Comparison of ENCODE assay signal across 32 cellular contexts in genomic region chr11:16744128-16744725, GRCh38. TPM values are rescaled to one million over a fixed set of nuclear protein-coding genes. Genes with fewer than 3 reads are reported as not detected.
A peak's percentile ranks its signal among the peaks of the same experiment; 100 is the strongest.
DNase-seq lines count a peak whose midpoint lies in the region; ATAC-seq, FAIRE-seq and TF ChIP-seq lines count a peak whose summit lies in the region.
"Had no signal": no experiment of that assay in that cellular context is flagged by ENCODE, and none has a peak within 500 bp of the region (broad histone marks: within the 10 kb centered on the region; RNA-seq: fewer than 3 reads in every experiment).

No MANE protein-coding gene starts in this region.

- TF ChIP-seq CTCF in IMR-90 (conservative IDR thresholded peaks at IDR 0.05; ENCODE audit: low read depth, low read length), result no peak
- TF ChIP-seq CTCF in GM12878 (IDR thresholded peaks at IDR 0.05 in 2 of 3, conservative IDR thresholded peaks at IDR 0.05 in 1 of 3; ENCODE audit: control insufficient read depth in 2 of 3, extremely low read depth in 1 of 3, insufficient read depth in 1 of 3, low read depth in 3 of 3, low read length in 3 of 3), result no peak
- TF ChIP-seq CTCF in neural crest cell (conservative IDR thresholded peaks at IDR 0.05), result no peak

- H2BK5ac ChIP-seq in IMR-90 (ENCODE audit: low read depth, low read length, poor library complexity, severe bottlenecking) (no peak overlapping the region), mesenchymal stem cell (ENCODE audit: low read depth, low read length, poor library complexity, severe bottlenecking) (no peak overlapping the region)

- WGBS in IMR-90 (ENCODE audit: extremely low coverage in 2 of 2, insufficient read length in 1 of 2), 2 experiments, result 100% methylated on average over 1 of the region's 5 CpGs; no CpG with 5 or more reads in 1 of the 2 experiments
- WGBS in GM12878 (ENCODE audit: insufficient coverage, insufficient replicate concordance, low lambda C conversion rate, missing lambda C conversion rate), result 97% methylated on average over 5 of the region's 5 CpGs
- WGBS in mesenchymal stem cell, result 93% methylated on average over 3 of the region's 5 CpGs

- no peak overlapping the region for H2BK120ac ChIP-seq in IMR-90 (ENCODE audit: low read depth, low read length)
- no peak overlapping the region for H2BK120ac ChIP-seq in mesenchymal stem cell (ENCODE audit: low read depth, low read length)

- peaks cover 35% of the 10 kb centered on the region for H3K4me1 Mint-ChIP-seq in activated T-cell treated with anti-CD3 and anti-CD28 coated beads, Interleukin-2, amount 50 U/mL, for 72 hours (ENCODE audit: low read depth)
- peaks cover 32% of the 10 kb centered on the region for H3K4me1 Mint-ChIP-seq in neural crest cell

- TF ChIP-seq RAD21 in IMR-90 (IDR thresholded peaks at IDR 0.05; ENCODE audit: low read length) (no peak), GM12878 (IDR thresholded peaks at IDR 0.05; ENCODE audit: insufficient read depth, low read depth, low read length) (no peak)

- H2BK15ac ChIP-seq in IMR-90 (ENCODE audit: low read depth, low read length), result no peak overlapping the region
- no peak overlapping the region for H2BK15ac ChIP-seq in mesenchymal stem cell (ENCODE audit: low read depth, poor library complexity, severe bottlenecking)

- H3K27ac Mint-ChIP-seq in activated T-cell treated with anti-CD3 and anti-CD28 coated beads, Interleukin-2, amount 50 U/mL, for 72 hours, result peak overlapping the region; percentile 86
- no peak overlapping the region for H3K27ac Mint-ChIP-seq in neural crest cell (ENCODE audit: unreplicated experiment)
- H3K27ac Mint-ChIP-seq: activated CD4-positive, alpha-beta memory T cell treated with anti-CD3 and anti-CD28 coated beads for 36 hours; H9; T-helper 1 cell treated with Interleukin-12 subunit alpha and Interleukin-12 subunit beta and Interleukin-4 antibody, amounts not matched to agents 30 μg/mL and 1 μg/mL, for 36 hours had no signal

- TF ChIP-seq EP300 in GM12878 (IDR thresholded peaks at IDR 0.05; ENCODE audit: borderline replicate concordance in 1 of 2, control insufficient read depth in 1 of 2, low read depth in 2 of 2, low read length in 2 of 2), result no peak

- H3K4me2 ChIP-seq in IMR-90 (ENCODE audit: low read depth, low read length) (no peak overlapping the region), GM12878 (ENCODE audit: control insufficient read depth, insufficient read depth) (peak overlapping the region; percentile 22; the same call in 1 of the 2 replicates), mesenchymal stem cell (ENCODE audit: low read length, poor library complexity, severe bottlenecking) (no peak overlapping the region)
- H3K4me2 ChIP-seq: SK-N-SH had no signal

- 0 out of 2 replicates have a peak, but pooled peaks cover 2% of the 10 kb centered on the region for H3K4me1 ChIP-seq in IMR-90 (ENCODE audit: control insufficient read depth, insufficient read depth, low read length)
- H3K4me1 ChIP-seq in GM12878 (ENCODE audit: control insufficient read depth, insufficient read depth, low read length), result peaks cover 4% of the 10 kb centered on the region; the same call in 1 of the 2 replicates
- H3K4me1 ChIP-seq in mesenchymal stem cell (ENCODE audit: control insufficient read depth, insufficient read depth, low read depth, low read length), result peaks cover 9% of the 10 kb centered on the region

- FAIRE-seq in GM12878 (lab: Jason Lieb, UNC), result no peak
- FAIRE-seq: GM12891, TTC549 had no signal

- peaks cover 58% of the 10 kb centered on the region for H3K79me2 ChIP-seq in GM12878 (ENCODE audit: control insufficient read depth, insufficient read depth, low read length)

- H3K27me3 Mint-ChIP-seq in activated T-cell treated with anti-CD3 and anti-CD28 coated beads, Interleukin-2, amount 50 U/mL, for 72 hours (ENCODE audit: low read depth), result no peaks in the 10 kb centered on the region
- no peaks in the 10 kb centered on the region for H3K27me3 Mint-ChIP-seq in neural crest cell (ENCODE audit: low read depth)
- H3K27me3 Mint-ChIP-seq: activated CD4-positive, alpha-beta memory T cell treated with anti-CD3 and anti-CD28 coated beads for 36 hours had no signal

- H3K79me1 ChIP-seq in IMR-90 (ENCODE audit: low read depth in 1 of 2, low read length in 2 of 2) (peaks cover 23 to 25% of the 10 kb centered on the region in 2 experiments), mesenchymal stem cell (replicated peaks; ENCODE audit: low read length, poor library complexity, severe bottlenecking) (peaks cover 4% of the 10 kb centered on the region)

- H3K27me3 ChIP-seq in IMR-90 (ENCODE audit: control insufficient read depth, insufficient read depth, low read length) (no peaks in the 10 kb centered on the region), GM12878 (replicated peaks in 1 of 2; ENCODE audit: control insufficient read depth in 2 of 2, insufficient read depth in 2 of 2, low read length in 1 of 2) (no peaks in the 10 kb centered on the region), mesenchymal stem cell (ENCODE audit: control insufficient read depth in 1 of 2, insufficient read depth in 1 of 2, low read length in 2 of 2) (no peaks in the 10 kb centered on the region)
- H3K27me3 ChIP-seq: brain microvascular endothelial cell, dorsolateral prefrontal cortex, esophagus squamous epithelium, foreskin keratinocyte, heart left ventricle, thyroid gland had no signal

- H3K27ac ChIP-seq in IMR-90 (ENCODE audit: insufficient read depth, low read length) (no peak overlapping the region), GM12878 (ENCODE audit: control insufficient read depth, insufficient read depth) (no peak overlapping the region), mesenchymal stem cell (ENCODE audit: low read length, poor library complexity, severe bottlenecking) (no peak overlapping the region)
- H3K27ac ChIP-seq: brain microvascular endothelial cell, dorsolateral prefrontal cortex, esophagus squamous epithelium, foreskin keratinocyte, heart left ventricle, lower lobe of right lung, parathyroid adenoma, thyroid gland had no signal

- no peak overlapping the region for H2BK20ac ChIP-seq in IMR-90 (ENCODE audit: low read depth, low read length)

- no peak overlapping the region for H3K14ac ChIP-seq in IMR-90 (replicated peaks; ENCODE audit: low read depth, low read length)
- H3K14ac ChIP-seq in mesenchymal stem cell (ENCODE audit: low read length in 2 of 2), result no peak overlapping the region

- no peak overlapping the region for H2AK5ac ChIP-seq in IMR-90 (ENCODE audit: low read depth, low read length)
- H2AK5ac ChIP-seq in mesenchymal stem cell (ENCODE audit: low read length, severe bottlenecking), result no peak overlapping the region

- H3K23ac ChIP-seq in IMR-90 (ENCODE audit: low read depth, low read length), result no peak overlapping the region
- no peak overlapping the region for H3K23ac ChIP-seq in mesenchymal stem cell (ENCODE audit: low read length in 2 of 2)

- peaks cover 0 to 1% of the 10 kb centered on the region in 2 donors for H3K9me3 Mint-ChIP-seq in activated T-cell treated with anti-CD3 and anti-CD28 coated beads, Interleukin-2, amount 50 U/mL, for 72 hours
- no peaks in the 10 kb centered on the region for H3K9me3 Mint-ChIP-seq in neural crest cell
- H3K9me3 Mint-ChIP-seq: activated CD4-positive, alpha-beta memory T cell treated with anti-CD3 and anti-CD28 coated beads for 36 hours; CD14-positive monocyte; T-helper 1 cell treated with Interleukin-12 subunit alpha and Interleukin-12 subunit beta and Interleukin-4 antibody, amounts not matched to agents 30 μg/mL and 1 μg/mL, for 36 hours had no signal

- CTCF ChIA-PET in IMR-90 (lab: Yijun Ruan, JAX), result no interaction called here
- CTCF ChIA-PET in GM12878 (lab: Yijun Ruan, JAX), result no interaction called here

- H4K5ac ChIP-seq in IMR-90 (ENCODE audit: low read depth, low read length), result no peak overlapping the region

- H3K36me3 ChIP-seq in IMR-90 (ENCODE audit: control insufficient read depth, insufficient read depth, low read length), result peaks cover 24% of the 10 kb centered on the region
- peaks cover 0 to 41% of the 10 kb centered on the region in 2 experiments for H3K36me3 ChIP-seq in GM12878 (ENCODE audit: control insufficient read depth in 2 of 2, insufficient read depth in 2 of 2, low read length in 1 of 2)
- peaks cover 14 to 63% of the 10 kb centered on the region in 2 experiments for H3K36me3 ChIP-seq in mesenchymal stem cell (ENCODE audit: control insufficient read depth in 1 of 2, insufficient read depth in 2 of 2, low read depth in 1 of 2, low read length in 2 of 2)

- TF ChIP-seq POLR2A in IMR-90 (IDR thresholded peaks at IDR 0.05; ENCODE audit: low read depth, low read length) (no peak), GM12878 (IDR thresholded peaks at IDR 0.05; ENCODE audit: low read depth, low read length) (no peak)

- SMC1A ChIA-PET in GM12878 (lab: Charles Lee; ENCODE audit: uncharacterized antibody, unreplicated experiment), result interaction anchor here (1.3 kb wide), 1 partner anchor 9 kb away, joined by 3 read pairs; no protein-coding TSS in a partner anchor

- H3K9ac ChIP-seq in IMR-90 (ENCODE audit: low read depth, low read length), result no peak overlapping the region
- H3K9ac ChIP-seq in GM12878 (ENCODE audit: control insufficient read depth, insufficient read depth, low read length), result no peak overlapping the region
- H3K9ac ChIP-seq in mesenchymal stem cell (ENCODE audit: low read length), result no peak overlapping the region
- H3K9ac ChIP-seq: parathyroid adenoma, SK-N-SH had no signal

- H4K91ac ChIP-seq in IMR-90 (ENCODE audit: insufficient read depth, low read depth, low read length) (no peak overlapping the region), mesenchymal stem cell (ENCODE audit: low read length) (no peak overlapping the region)

- ATAC-seq in activated T-cell treated with anti-CD3 and anti-CD28 coated beads, Interleukin-2, amount 50 U/mL, for 72 hours (replicated peaks in 1 of 2), result no peak
- ATAC-seq in IMR-90 (ENCODE audit: low read depth), result no peak
- no peak for ATAC-seq in GM12878
- ATAC-seq: foreskin keratinocyte, heart left ventricle, lower lobe of right lung, right cardiac atrium had no signal

- H3K4ac ChIP-seq in IMR-90 (ENCODE audit: low read depth, low read length) (no peak overlapping the region), mesenchymal stem cell (ENCODE audit: low read depth in 1 of 2, low read length in 2 of 2) (no peak overlapping the region)

- POLR2A ChIA-PET in IMR-90 (lab: Charles Lee; ENCODE audit: unreplicated experiment), result interaction anchor here (0.5 kb wide), 1 partner anchor 232 kb away, joined by 3 read pairs; no protein-coding TSS in a partner anchor
- POLR2A ChIA-PET in GM12878 (lab: Charles Lee), result no interaction called here

- peaks cover 3% of the 10 kb centered on the region; the same call in 1 of the 2 replicates for H3K9me1 ChIP-seq in IMR-90 (ENCODE audit: insufficient read depth, low read length)

- RAD21 ChIA-PET in GM12878 (lab: Charles Lee; ENCODE audit: unreplicated experiment), result no interaction called here

- H4K8ac ChIP-seq in IMR-90 (ENCODE audit: low read depth in 2 of 2, low read length in 2 of 2), result no peak overlapping the region
- H4K8ac ChIP-seq in mesenchymal stem cell (ENCODE audit: low read length), result no peak overlapping the region

- in situ Hi-C loops in IMR-90 (cut with MboI; ENCODE audit: low sequenced_read_pairs), result no loop called here
- in situ Hi-C loops in GM12878 (cut with MboI), result no loop called here

- no peak overlapping the region for H3K56ac ChIP-seq in IMR-90 (ENCODE audit: extremely low read depth, insufficient read depth, low read length)

- H3K4me3 ChIP-seq in IMR-90 (ENCODE audit: insufficient read depth, low read depth, low read length) (no peak overlapping the region), GM12878 (no peak overlapping the region), mesenchymal stem cell (ENCODE audit: insufficient read depth in 1 of 2, low read depth in 1 of 2, low read length in 2 of 2) (no peak overlapping the region)
- H3K4me3 ChIP-seq: esophagus squamous epithelium, heart left ventricle, lower lobe of right lung, thyroid gland had no signal

- no peak overlapping the region for H2BK12ac ChIP-seq in mesenchymal stem cell (ENCODE audit: low read length in 2 of 2)

- no peak overlapping the region for H2AK9ac ChIP-seq in IMR-90 (replicated peaks; ENCODE audit: low read depth, low read length, poor library complexity)

- dilution Hi-C loops in IMR-90 (cut with HindIII; ENCODE audit: low sequenced_read_pairs, unreplicated experiment), result no loop called here

- no peak overlapping the region for H2AFZ ChIP-seq in IMR-90 (replicated peaks; ENCODE audit: low read length, poor library complexity)
- H2AFZ ChIP-seq in GM12878 (ENCODE audit: control insufficient read depth, low read depth, low read length), result no peak overlapping the region
- H2AFZ ChIP-seq in mesenchymal stem cell (ENCODE audit: low read depth, low read length), result no peak overlapping the region
- H2AFZ ChIP-seq: parathyroid adenoma had no signal

- intact Hi-C loops in IMR-90 (cut with micrococcal nuclease) (no loop called here), GM12878 (cut with micrococcal nuclease; ENCODE audit: unreplicated experiment) (no loop called here)

- H3K36me3 Mint-ChIP-seq in activated T-cell treated with anti-CD3 and anti-CD28 coated beads, Interleukin-2, amount 50 U/mL, for 72 hours (ENCODE audit: insufficient read depth in 2 of 2), result peaks cover 3 to 40% of the 10 kb centered on the region in 2 donors
- H3K36me3 Mint-ChIP-seq in neural crest cell (ENCODE audit: low read depth), result peaks cover 23% of the 10 kb centered on the region

- BruUV-seq in IMR-90 (replicated peaks; lab: Mats Ljungman, UMichigan) (no TSS peak), GM12878 (replicated peaks; lab: Mats Ljungman, UMichigan) (no TSS peak)

- H3K4me3 Mint-ChIP-seq in activated T-cell treated with anti-CD3 and anti-CD28 coated beads, Interleukin-2, amount 50 U/mL, for 72 hours, result peak overlapping the region in 1 of 2 donors; percentile 31
- H3K4me3 Mint-ChIP-seq in neural crest cell, result peak overlapping the region; percentile 29
- H3K4me3 Mint-ChIP-seq: activated CD4-positive, alpha-beta memory T cell treated with anti-CD3 and anti-CD28 coated beads for 36 hours; CD14-positive monocyte; H9; T-helper 1 cell treated with Interleukin-12 subunit alpha and Interleukin-12 subunit beta and Interleukin-4 antibody, amounts not matched to agents 30 μg/mL and 1 μg/mL, for 36 hours had no signal

- no peak for DNase-seq in activated T-cell treated with anti-CD3 and anti-CD28 coated beads, Interleukin-2, amount 50 U/mL, for 72 hours
- DNase-seq in activated T-cell treated with anti-CD3 and anti-CD28 coated beads, Interleukin-2, amount 50 U/mL, for 1 hour, result no peak
- DNase-seq in IMR-90, result no peak
- DNase-seq in GM12878 (ENCODE audit: low read depth, low spot score), result no peak
- no peak for DNase-seq in neural crest cell (ENCODE audit: low read depth, low spot score)
- no peak for DNase-seq in NCI-H1436 treated with DMSO at 0.1 percent for 48 hours (lab: John Stamatoyannopoulos, UW)
- DNase-seq in mesenchymal stem cell, result no peak
- no peak for DNase-seq in NCI-H526 (lab: John Stamatoyannopoulos, UW)
- DNase-seq: activated CD4-positive, alpha-beta memory T cell treated with anti-CD3 and anti-CD28 coated beads for 36 hours; activated CD8-positive, alpha-beta memory T cell treated with anti-CD3 and anti-CD28 coated beads, Interleukin-2, amount 50 U/mL, for 48 hours; activated effector memory CD4-positive, alpha-beta T cell treated with Interleukin-2 at 50 U/mL for 16 hours; brain microvascular endothelial cell; dorsolateral prefrontal cortex; esophagus squamous epithelium; foreskin keratinocyte; H9; heart left ventricle; KG1; kidney glomerular epithelial cell; lower lobe of right lung; MM.1S; NCI-H2029 treated with DMSO at 0.1 percent for 48 hours; NCI-H524 treated with DMSO at 0.1 percent for 48 hours; right cardiac atrium; SK-N-SH; stimulated activated CD4-positive, alpha-beta T cell treated with anti-CD3 and anti-CD28 coated beads, Interleukin-1b, Interleukin-23, amount 100 ng/mL, for 48 hours; thyroid gland had no signal

- no peak overlapping the region for H3K18ac ChIP-seq in IMR-90 (ENCODE audit: low read depth, low read length)
- no peak overlapping the region for H3K18ac ChIP-seq in mesenchymal stem cell (ENCODE audit: low read depth in 1 of 2, low read length in 2 of 2)

- no peaks in the 10 kb centered on the region for H3K9me3 ChIP-seq in IMR-90 (ENCODE audit: control insufficient read depth, insufficient read depth, low read length)
- no peaks in the 10 kb centered on the region for H3K9me3 ChIP-seq in GM12878 (replicated peaks; ENCODE audit: control insufficient read depth, insufficient read depth, low read length)
- H3K9me3 ChIP-seq in mesenchymal stem cell (ENCODE audit: control insufficient read depth, low read length), result no peaks in the 10 kb centered on the region
- H3K9me3 ChIP-seq: esophagus squamous epithelium, heart left ventricle, lower lobe of right lung, SK-N-SH, thyroid gland had no signal

- H4K20me1 ChIP-seq in IMR-90 (ENCODE audit: insufficient read depth, low read length), result peaks cover 28% of the 10 kb centered on the region; the same call in 1 of the 2 replicates
- no peaks in the 10 kb centered on the region; the same call in 1 of the 2 replicates for H4K20me1 ChIP-seq in GM12878 (ENCODE audit: control insufficient read depth, insufficient read depth)

RNA-seq across cellular contexts. Expression of gene C11orf58, which starts 5.8 kb away (rescaled TPM):
- 100 to 1,000 TPM; 143 TPM for total RNA-seq in activated T-cell treated with anti-CD3 and anti-CD28 coated beads, Interleukin-2, amount 50 U/mL, for 72 hours
- total RNA-seq in IMR-90 (2012; rRNA removed) (53.8 and 238 TPM in 2 replicates), GM12878 (2014; rRNA removed) (107 and 144 TPM in 2 replicates), GM12878 (2014; rRNA removed; fragmentation: Illumina TruSeq; extraction: Trizol) (209 and 214 TPM in 2 replicates), GM12878 (2021) (95.0 and 98.2 TPM in 2 replicates), neural crest cell (187 and 203 TPM in 2 replicates)
- polyA plus RNA-seq in IMR-90 (2012; rRNA removed) (67.8 and 77.2 TPM in 2 replicates), GM12878 (2011; rRNA removed) (184 and 255 TPM in 2 replicates), GM12878 (2014; fragmentation: Illumina TruSeq; extraction: Trizol) (156 and 209 TPM in 2 replicates), GM12878 (2014; fragmentation: Nextera tagmentation; extraction: Ambion mirVana) (100 to 1,000 TPM; 373 to 379 TPM), GM12878 (2014; rRNA removed) (144 and 167 TPM in 2 replicates), GM12878 (2016; fragmentation: Nextera tagmentation; extraction: Ambion mirVana) (100 to 1,000 TPM; 238 to 245 TPM)
- 27.7 and 30.2 TPM in 2 replicates for polyA plus RNA-seq in IMR-90 (2012; cell fraction: cytosol; rRNA removed)
- 10.2 and 52.0 TPM in 2 replicates for polyA plus RNA-seq in IMR-90 (2012; cell fraction: nucleus; rRNA removed; ENCODE audit: low replicate concordance)
- total RNA-seq in GM12878 (2013; cell fraction: nucleolus; rRNA removed), result 240 TPM in 2 replicates
- 58.0 TPM for polyA plus RNA-seq in GM12878 (2011; ENCODE audit: low read depth)
- polyA plus RNA-seq in GM12878 (2011; cell fraction: cytosol; rRNA removed), result 48.1 and 85.2 TPM in 2 replicates
- 83.1 and 127 TPM in 2 replicates for polyA plus RNA-seq in GM12878 (2011; cell fraction: nucleus; rRNA removed)
- polyA plus RNA-seq in GM12878 (2012), result 122 and 153 TPM in 2 replicates
- polyA minus RNA-seq in GM12878 (2011; rRNA and poly(A)+ RNA removed), result 56.5 and 64.2 TPM in 2 replicates
- polyA minus RNA-seq in GM12878 (2011; cell fraction: cytosol; rRNA and poly(A)+ RNA removed), result 57.0 and 66.3 TPM in 2 replicates
- 32.2 and 50.2 TPM in 2 replicates for polyA minus RNA-seq in GM12878 (2011; cell fraction: nucleus; rRNA and poly(A)+ RNA removed)
- 134 TPM for polyA plus RNA-seq in mesenchymal stem cell (2013, experiment 1 of 2)
- polyA plus RNA-seq in mesenchymal stem cell (2013, experiment 2 of 2), result 133 TPM
